In genomic region chr10:124356706-124357582, GRCh38 we compare ENCODE assay signal across 20 cellular contexts.
DNase-seq lines count a peak whose midpoint lies in the region; ATAC-seq and TF ChIP-seq lines count a peak whose summit lies in the region.
"Had no signal": no experiment of that assay in that cellular context is flagged by ENCODE, and none has a peak within 500 bp of the region (broad histone marks: within the 10 kb centered on the region; RNA-seq: fewer than 3 reads in every experiment).

No MANE protein-coding gene starts in this region.

- H3K4me1 ChIP-seq in psoas muscle: no peaks in the 10 kb centered on the region

- H3K27ac Mint-ChIP-seq in natural killer cell: no peak overlapping the region
- H3K27ac Mint-ChIP-seq in natural killer cell treated with Interleukin-12 subunit alpha and Interleukin-12 subunit beta and Interleukin-15 and Interleukin-18, amount 100 ng/mL, for 72 hours: no peak overlapping the region
- H3K27ac Mint-ChIP-seq in mesothelial cell of epicardium: peak overlapping the region; percentile 80

- 61 to 74% (median 69%) methylated on average over 14 of the region's 14 CpGs for WGBS in psoas muscle, 3 donors

- peaks cover 0 to 15% (median 3%) of the 10 kb centered on the region in 3 donors for H3K27me3 ChIP-seq in psoas muscle (ENCODE audit: insufficient read depth in 3 of 3, low read length in 2 of 3)

- TF ChIP-seq CTCF in natural killer cell (IDR thresholded peaks at IDR 0.05) (no peak), mesothelial cell of epicardium (IDR thresholded peaks at IDR 0.05; ENCODE audit: unreplicated experiment) (no peak), psoas muscle (IDR thresholded peaks at IDR 0.05) (no peak)

- no peaks in the 10 kb centered on the region for H3K36me3 ChIP-seq in psoas muscle (ENCODE audit: insufficient read depth in 1 of 2, low read depth in 1 of 2)
- H3K36me3 ChIP-seq: heart right ventricle, left lung, stomach had no signal

- ATAC-seq in natural killer cell (no peak), GM19351 (IDR thresholded peaks at IDR 0.05; ENCODE audit: unreplicated experiment) (no peak), psoas muscle (no peak)
- no peak for ATAC-seq in natural killer cell treated with Interleukin-12 subunit alpha and Interleukin-12 subunit beta and Interleukin-15 and Interleukin-18, amount 100 ng/mL, for 72 hours
- ATAC-seq: heart right ventricle, left lung had no signal

- DNase-seq in natural killer cell (no peak), epithelial cell of prostate (ENCODE audit: low read depth, low spot score) (no peak), mesothelial cell of epicardium (ENCODE audit: low spot score in 2 of 2, unreplicated experiment in 2 of 2) (no peak), OCI-M1 (lab: John Stamatoyannopoulos, UW) (no peak), psoas muscle (no peak)
- no peak for DNase-seq in natural killer cell treated with Interleukin-12 subunit alpha and Interleukin-12 subunit beta and Interleukin-15 and Interleukin-18, amount 100 ng/mL, for 72 hours (ENCODE audit: low spot score)
- DNase-seq in stimulated activated CD4-positive, alpha-beta T cell treated with anti-CD3 and anti-CD28 coated beads, Interleukin-1b, Interleukin-23, amount 100 ng/mL, for 48 hours: no peak
- DNase-seq: activated CD4-positive, alpha-beta T cell treated with anti-CD3 and anti-CD28 coated beads, Interleukin-2, amount 50 U/mL, for 4 hours; activated naive CD4-positive, alpha-beta T cell; activated T-cell treated with anti-CD3 and anti-CD28 coated beads for 4 hours; AML-193; cortex of kidney; DMS79; heart right ventricle; left lung; NCI-H526; stomach; trophoblast cell had no signal

- H3K4me1 Mint-ChIP-seq in natural killer cell (peaks cover 8 to 14% of the 10 kb centered on the region in 2 donors), mesothelial cell of epicardium (peaks cover 48% of the 10 kb centered on the region)
- H3K4me1 Mint-ChIP-seq in natural killer cell treated with Interleukin-12 subunit alpha and Interleukin-12 subunit beta and Interleukin-15 and Interleukin-18, amount 100 ng/mL, for 72 hours (ENCODE audit: low read depth in 2 of 2): peaks cover 0 to 10% of the 10 kb centered on the region in 2 donors

- intact Hi-C loops in natural killer cell (cut with micrococcal nuclease): no loop called here
- intact Hi-C loops in psoas muscle (cut with DNase I): no loop called here

- H3K27ac ChIP-seq in epithelial cell of prostate: peak overlapping the region; percentile 43
- H3K27ac ChIP-seq in psoas muscle: no peak overlapping the region
- H3K27ac ChIP-seq: heart right ventricle, HL-60, left lung, stomach had no signal

- H3K27me3 Mint-ChIP-seq in natural killer cell (ENCODE audit: low read depth in 2 of 2) (peaks cover 13 to 14% of the 10 kb centered on the region in 2 donors), mesothelial cell of epicardium (ENCODE audit: low read depth) (peaks cover 1% of the 10 kb centered on the region)
- H3K27me3 Mint-ChIP-seq in natural killer cell treated with Interleukin-12 subunit alpha and Interleukin-12 subunit beta and Interleukin-15 and Interleukin-18, amount 100 ng/mL, for 72 hours: peaks cover 11% of the 10 kb centered on the region in 2 donors

- H3K4me3 Mint-ChIP-seq in natural killer cell (peak overlapping the region; percentile 17), mesothelial cell of epicardium (no peak overlapping the region)
- no peak overlapping the region for H3K4me3 Mint-ChIP-seq in natural killer cell treated with Interleukin-12 subunit alpha and Interleukin-12 subunit beta and Interleukin-15 and Interleukin-18, amount 100 ng/mL, for 72 hours

- H3K4me3 ChIP-seq in psoas muscle: no peak overlapping the region
- H3K4me3 ChIP-seq: heart right ventricle, left lung, stomach had no signal

- H3K9me3 ChIP-seq in psoas muscle: peaks cover 5% of the 10 kb centered on the region

- no peaks in the 10 kb centered on the region for H3K36me3 Mint-ChIP-seq in natural killer cell
- H3K36me3 Mint-ChIP-seq in natural killer cell treated with Interleukin-12 subunit alpha and Interleukin-12 subunit beta and Interleukin-15 and Interleukin-18, amount 100 ng/mL, for 72 hours: no peaks in the 10 kb centered on the region
- H3K36me3 Mint-ChIP-seq in mesothelial cell of epicardium: peaks cover 3% of the 10 kb centered on the region

- H3K9me3 Mint-ChIP-seq in natural killer cell: no peaks in the 10 kb centered on the region
- H3K9me3 Mint-ChIP-seq in natural killer cell treated with Interleukin-12 subunit alpha and Interleukin-12 subunit beta and Interleukin-15 and Interleukin-18, amount 100 ng/mL, for 72 hours: peaks cover 3% of the 10 kb centered on the region
- H3K9me3 Mint-ChIP-seq in mesothelial cell of epicardium: peaks cover 12% of the 10 kb centered on the region
